Comparison of ENCODE assay signal across 17 cellular contexts in genomic region chr22:37940698-37941376, GRCh38. TPM values are rescaled to one million over a fixed set of nuclear protein-coding genes. Genes with fewer than 3 reads are reported as not detected.
DNase-seq lines count a peak whose midpoint lies in the region; ATAC-seq, FAIRE-seq and TF ChIP-seq lines count a peak whose summit lies in the region.
"Had no signal": no experiment of that assay in that cellular context is flagged by ENCODE, and none has a peak within 500 bp of the region (broad histone marks: within the 10 kb centered on the region; RNA-seq: fewer than 3 reads in every experiment).

No MANE protein-coding gene starts in this region.

- in situ Hi-C loops in HepG2 (cut with HindIII; ENCODE audit: extremely low pct_ligation_motif_present, low pct_unique_long_range_greater_than_20kb), result no loop called here

- peaks cover 14% of the 10 kb centered on the region for H3K4me1 ChIP-seq in adipocyte (ENCODE audit: control insufficient read depth, insufficient read depth, low read length)
- H3K4me1 ChIP-seq in HepG2 (ENCODE audit: insufficient read depth, low read length), result no peaks in the 10 kb centered on the region
- H3K4me1 ChIP-seq: BE2C had no signal

- DNase-seq in CD14-positive monocyte (ENCODE audit: low spot score), result no peak
- DNase-seq in Kasumi-1 (lab: John Stamatoyannopoulos, UW), result peak; percentile 89 to 93
- no peak for DNase-seq in adipocyte (ENCODE audit: low read depth)
- DNase-seq in HepG2 (ENCODE audit: low spot score), result no peak
- DNase-seq in cerebellar nuclear complex (lab: John Stamatoyannopoulos, UW), result no peak
- DNase-seq in WERI-Rb-1, result no peak
- DNase-seq in NCI-H748 treated with DMSO at 0.1 percent for 48 hours (lab: John Stamatoyannopoulos, UW), result no peak
- DNase-seq: activated CD4-positive, alpha-beta T cell treated with anti-CD3 and anti-CD28 coated beads, Interleukin-2, amount 50 U/mL, for 1 hour; BE2C; effector CD4-positive, alpha-beta T cell; NCI-H1092; NCI-H446 treated with DMSO at 0.1 percent for 48 hours had no signal

- no peaks in the 10 kb centered on the region for H3K27me3 ChIP-seq in adipocyte (replicated peaks; ENCODE audit: control insufficient read depth, insufficient read depth, low read length)
- no peaks in the 10 kb centered on the region for H3K27me3 ChIP-seq in HepG2 (ENCODE audit: control insufficient read depth in 1 of 2, insufficient read depth in 2 of 2, low read length in 2 of 2)
- no peaks in the 10 kb centered on the region for H3K27me3 ChIP-seq in WERI-Rb-1 (ENCODE audit: insufficient read depth, low read depth, severe bottlenecking)
- H3K27me3 ChIP-seq: BE2C had no signal

- no peak for TF ChIP-seq EP300 in HepG2 (IDR thresholded peaks at IDR 0.05; ENCODE audit: low read depth in 2 of 2, low read length in 2 of 2)
- no peak for TF ChIP-seq EP300 in HepG2 (CRISPR knock-in tag; IDR thresholded peaks at IDR 0.05; ENCODE audit: borderline replicate concordance)

- intact Hi-C loops in CD14-positive monocyte (cut with micrococcal nuclease) (no loop called here), HepG2 (cut with micrococcal nuclease; ENCODE audit: unreplicated experiment) (no loop called here)

- H3K27ac ChIP-seq in HepG2 (ENCODE audit: extremely low read length, insufficient read depth, low read length), result no peak overlapping the region
- H3K27ac ChIP-seq in WERI-Rb-1, result no peak overlapping the region

- no peak for TF ChIP-seq POLR2A in HepG2 (IDR thresholded peaks at IDR 0.05; ENCODE audit: insufficient read depth in 1 of 2, low read depth in 2 of 2, low read length in 2 of 2)

- H3K9ac ChIP-seq in adipocyte (ENCODE audit: low read length), result peak overlapping the region; percentile 26
- no peak overlapping the region for H3K9ac ChIP-seq in HepG2 (ENCODE audit: insufficient read depth, low read depth, low read length)

- H4K20me1 ChIP-seq in HepG2 (ENCODE audit: insufficient read depth, low read length), result no peaks in the 10 kb centered on the region

- H3K4me1 Mint-ChIP-seq in CD14-positive monocyte, result peaks cover 7% of the 10 kb centered on the region

- 97% methylated on average over 8 of the region's 12 CpGs for WGBS in HepG2 (ENCODE audit: low lambda C conversion rate)

- H3K9me3 Mint-ChIP-seq in CD14-positive monocyte, result no peaks in the 10 kb centered on the region
- H3K9me3 Mint-ChIP-seq: type B pancreatic cell had no signal

- H3K9me3 ChIP-seq in adipocyte (ENCODE audit: control insufficient read depth, low read length) (no peaks in the 10 kb centered on the region), HepG2 (ENCODE audit: low read length) (no peaks in the 10 kb centered on the region), WERI-Rb-1 (ENCODE audit: severe bottlenecking) (no peaks in the 10 kb centered on the region)
- H3K9me3 ChIP-seq: BE2C had no signal

- CTCF ChIA-PET in HepG2 (lab: Yijun Ruan, JAX; ENCODE audit: low intra/inter-chr PET ratio, low total read pairs), result no interaction called here

- H3K4me3 ChIP-seq in adipocyte (ENCODE audit: low read length), result no peak overlapping the region
- no peak overlapping the region for H3K4me3 ChIP-seq in HepG2 (replicated peaks in 1 of 3; ENCODE audit: insufficient read depth in 1 of 3, low read depth in 2 of 3, low read length in 3 of 3)
- no peak overlapping the region for H3K4me3 ChIP-seq in WERI-Rb-1 (ENCODE audit: low read depth, low read length)

- peak overlapping the region; percentile 34 to 79 (median 55) for H3K27ac Mint-ChIP-seq in CD14-positive monocyte
- H3K27ac Mint-ChIP-seq: type B pancreatic cell had no signal

- H3K4me2 ChIP-seq in HepG2 (ENCODE audit: low read depth, low read length), result no peak overlapping the region

- H2AFZ ChIP-seq in HepG2 (ENCODE audit: low read length), result no peak overlapping the region

- peak; percentile 16; the same call in 1 of the 3 replicates for ATAC-seq in HepG2
- ATAC-seq in HG03159 (IDR thresholded peaks at IDR 0.05; ENCODE audit: unreplicated experiment), result no peak

- no peak for FAIRE-seq in HepG2 (lab: Jason Lieb, UNC)
- FAIRE-seq: HTR-8/SVneo, RCC 7860 had no signal

- peaks cover 25 to 48% of the 10 kb centered on the region in 2 donors for H3K36me3 Mint-ChIP-seq in CD14-positive monocyte

- peaks cover 0 to 2% (median 0%) of the 10 kb centered on the region in 3 donors for H3K27me3 Mint-ChIP-seq in CD14-positive monocyte (ENCODE audit: low read depth in 3 of 3)
- H3K27me3 Mint-ChIP-seq: type B pancreatic cell had no signal

- H3K36me3 ChIP-seq in adipocyte (ENCODE audit: control insufficient read depth, insufficient read depth, low read length, severe bottlenecking) (peaks cover 69% of the 10 kb centered on the region), HepG2 (replicated peaks in 1 of 2; ENCODE audit: control insufficient read depth in 1 of 2, insufficient read depth in 2 of 2, low read length in 2 of 2) (peaks cover 5 to 22% of the 10 kb centered on the region in 2 experiments; a peak in 3 of 5 replicates), WERI-Rb-1 (peaks cover 11% of the 10 kb centered on the region)
- H3K36me3 ChIP-seq: BE2C had no signal

- H3K79me2 ChIP-seq in HepG2 (ENCODE audit: insufficient read depth, low read length), result no peaks in the 10 kb centered on the region

- POLR2A ChIA-PET in HepG2 (lab: Yijun Ruan, JAX), result no interaction called here

- H3K4me3 Mint-ChIP-seq in CD14-positive monocyte, result no peak overlapping the region
- H3K4me3 Mint-ChIP-seq: type B pancreatic cell had no signal

- BruUV-seq in HepG2 (replicated peaks; lab: Mats Ljungman, UMichigan), result no TSS peak

- TF ChIP-seq RAD21 in HepG2 (CRISPR knock-in tag; IDR thresholded peaks at IDR 0.05), result no peak

- no peak for TF ChIP-seq CTCF in CD14-positive monocyte (IDR thresholded peaks at IDR 0.05)
- TF ChIP-seq CTCF in HepG2 (CRISPR knock-in tag; IDR thresholded peaks at IDR 0.05), result no peak
- no peak for TF ChIP-seq CTCF in WERI-Rb-1 (IDR thresholded peaks at IDR 0.05; ENCODE audit: low read depth, low read length)

RNA-seq across cellular contexts. Expression of gene C22orf23, which starts 12.6 kb away (rescaled TPM):
- polyA plus RNA-seq in CD14-positive monocyte (not detected), HepG2 (2011; rRNA removed) (0.21 and 0.24 TPM in 2 replicates)
- 0.24 and 0.32 TPM in 2 replicates for total RNA-seq in HepG2 (2016; rRNA removed; fragmentation: Illumina TruSeq; extraction: Trizol)
- total RNA-seq in HepG2 (2016; cell fraction: cytosol; rRNA removed; fragmentation: Illumina TruSeq; extraction: Trizol; ENCODE audit: low read depth), result 0.40 and 0.44 TPM in 2 replicates
- 0.22 and 0.28 TPM in 2 replicates for total RNA-seq in HepG2 (2016; cell fraction: insoluble cytoplasmic fraction; rRNA removed; fragmentation: Illumina TruSeq; extraction: Trizol)
- total RNA-seq in HepG2 (2016; cell fraction: membrane; rRNA removed; fragmentation: Illumina TruSeq; extraction: Trizol), result 0.68 and 1.1 TPM in 2 replicates
- 0.50 TPM in 2 replicates for total RNA-seq in HepG2 (2016; cell fraction: nucleus; rRNA removed; fragmentation: Illumina TruSeq; extraction: Trizol)
- 0.13 and 0.25 TPM in 2 replicates for polyA plus RNA-seq in HepG2 (2011; cell fraction: cytosol; rRNA removed)
- polyA plus RNA-seq in HepG2 (2011; cell fraction: nucleus; rRNA removed), result 0.34 and 0.45 TPM in 2 replicates
- polyA plus RNA-seq in HepG2 (2012), result 0.21 and 0.31 TPM in 2 replicates
- polyA plus RNA-seq in HepG2 (2016; cell fraction: cytosol; fragmentation: Illumina TruSeq; extraction: Trizol; ENCODE audit: low read depth), result 0.36 and 0.62 TPM in 2 replicates
- polyA plus RNA-seq in HepG2 (2016; cell fraction: insoluble cytoplasmic fraction; fragmentation: Illumina TruSeq; extraction: Trizol; ENCODE audit: low read depth), result 0.39 and 0.41 TPM in 2 replicates
- polyA plus RNA-seq in HepG2 (2016; cell fraction: membrane; fragmentation: Illumina TruSeq; extraction: Trizol; ENCODE audit: low read depth), result 0.43 and 0.85 TPM in 2 replicates
- polyA plus RNA-seq in HepG2 (2016; cell fraction: nucleus; fragmentation: Illumina TruSeq; extraction: Trizol; ENCODE audit: insufficient read depth, low read depth), result 0.55 TPM in 1 of 2 replicates, not detected in the other
- 0.21 and 0.34 TPM in 2 replicates for polyA minus RNA-seq in HepG2 (2011; rRNA and poly(A)+ RNA removed; ENCODE audit: low replicate concordance)
- not detected in 2 replicates for polyA minus RNA-seq in HepG2 (2011; cell fraction: cytosol; rRNA and poly(A)+ RNA removed)
- polyA minus RNA-seq in HepG2 (2011; cell fraction: nucleus; rRNA and poly(A)+ RNA removed), result 0.77 TPM in 1 of 2 replicates, not detected in the other

RNA-seq across cellular contexts. Expression of gene POLR2F, which starts 12.7 kb away (rescaled TPM):
- 100 to 1,000 TPM; 143 to 182 TPM for polyA plus RNA-seq in CD14-positive monocyte
- 135 and 147 TPM in 2 replicates for total RNA-seq in HepG2 (2016; rRNA removed; fragmentation: Illumina TruSeq; extraction: Trizol)
- 107 and 130 TPM in 2 replicates for total RNA-seq in HepG2 (2016; cell fraction: cytosol; rRNA removed; fragmentation: Illumina TruSeq; extraction: Trizol; ENCODE audit: low read depth)
- total RNA-seq in HepG2 (2016; cell fraction: insoluble cytoplasmic fraction; rRNA removed; fragmentation: Illumina TruSeq; extraction: Trizol), result 141 and 150 TPM in 2 replicates
- total RNA-seq in HepG2 (2016; cell fraction: membrane; rRNA removed; fragmentation: Illumina TruSeq; extraction: Trizol), result 184 and 188 TPM in 2 replicates
- 49.0 and 50.7 TPM in 2 replicates for total RNA-seq in HepG2 (2016; cell fraction: nucleus; rRNA removed; fragmentation: Illumina TruSeq; extraction: Trizol)
- 136 and 158 TPM in 2 replicates for polyA plus RNA-seq in HepG2 (2011; rRNA removed)
- polyA plus RNA-seq in HepG2 (2011; cell fraction: cytosol; rRNA removed), result 155 and 221 TPM in 2 replicates
- polyA plus RNA-seq in HepG2 (2011; cell fraction: nucleus; rRNA removed), result 72.1 and 83.3 TPM in 2 replicates
- polyA plus RNA-seq in HepG2 (2012), result 135 and 152 TPM in 2 replicates
- 196 and 219 TPM in 2 replicates for polyA plus RNA-seq in HepG2 (2016; cell fraction: cytosol; fragmentation: Illumina TruSeq; extraction: Trizol; ENCODE audit: low read depth)
- 220 TPM in 2 replicates for polyA plus RNA-seq in HepG2 (2016; cell fraction: insoluble cytoplasmic fraction; fragmentation: Illumina TruSeq; extraction: Trizol; ENCODE audit: low read depth)
- 238 and 251 TPM in 2 replicates for polyA plus RNA-seq in HepG2 (2016; cell fraction: membrane; fragmentation: Illumina TruSeq; extraction: Trizol; ENCODE audit: low read depth)
- polyA plus RNA-seq in HepG2 (2016; cell fraction: nucleus; fragmentation: Illumina TruSeq; extraction: Trizol; ENCODE audit: insufficient read depth, low read depth), result 117 and 120 TPM in 2 replicates
- 30.1 and 40.6 TPM in 2 replicates for polyA minus RNA-seq in HepG2 (2011; rRNA and poly(A)+ RNA removed; ENCODE audit: low replicate concordance)
- 33.1 TPM in 2 replicates for polyA minus RNA-seq in HepG2 (2011; cell fraction: cytosol; rRNA and poly(A)+ RNA removed)
- 14.9 and 15.7 TPM in 2 replicates for polyA minus RNA-seq in HepG2 (2011; cell fraction: nucleus; rRNA and poly(A)+ RNA removed)

RNA-seq across cellular contexts. Expression of gene MICALL1, which starts 34.7 kb away (rescaled TPM):
- polyA plus RNA-seq in CD14-positive monocyte (1 to 10 TPM in 1 of 2 donors, under 1 TPM in 1; 0.51 to 1.3 TPM), HepG2 (2011; rRNA removed) (7.6 and 10.2 TPM in 2 replicates)
- total RNA-seq in HepG2 (2016; rRNA removed; fragmentation: Illumina TruSeq; extraction: Trizol), result 10.2 and 10.6 TPM in 2 replicates
- total RNA-seq in HepG2 (2016; cell fraction: cytosol; rRNA removed; fragmentation: Illumina TruSeq; extraction: Trizol; ENCODE audit: low read depth), result 3.4 and 3.8 TPM in 2 replicates
- 9.0 and 10.7 TPM in 2 replicates for total RNA-seq in HepG2 (2016; cell fraction: insoluble cytoplasmic fraction; rRNA removed; fragmentation: Illumina TruSeq; extraction: Trizol)
- 13.1 and 14.5 TPM in 2 replicates for total RNA-seq in HepG2 (2016; cell fraction: membrane; rRNA removed; fragmentation: Illumina TruSeq; extraction: Trizol)
- total RNA-seq in HepG2 (2016; cell fraction: nucleus; rRNA removed; fragmentation: Illumina TruSeq; extraction: Trizol), result 7.8 and 8.7 TPM in 2 replicates
- 6.7 and 7.5 TPM in 2 replicates for polyA plus RNA-seq in HepG2 (2011; cell fraction: cytosol; rRNA removed)
- 20.3 and 21.4 TPM in 2 replicates for polyA plus RNA-seq in HepG2 (2011; cell fraction: nucleus; rRNA removed)
- 6.6 and 10.9 TPM in 2 replicates for polyA plus RNA-seq in HepG2 (2012)
- polyA plus RNA-seq in HepG2 (2016; cell fraction: cytosol; fragmentation: Illumina TruSeq; extraction: Trizol; ENCODE audit: low read depth), result 4.2 and 4.5 TPM in 2 replicates
- 11.5 and 15.1 TPM in 2 replicates for polyA plus RNA-seq in HepG2 (2016; cell fraction: insoluble cytoplasmic fraction; fragmentation: Illumina TruSeq; extraction: Trizol; ENCODE audit: low read depth)
- 12.2 and 15.3 TPM in 2 replicates for polyA plus RNA-seq in HepG2 (2016; cell fraction: membrane; fragmentation: Illumina TruSeq; extraction: Trizol; ENCODE audit: low read depth)
- 14.0 and 21.3 TPM in 2 replicates for polyA plus RNA-seq in HepG2 (2016; cell fraction: nucleus; fragmentation: Illumina TruSeq; extraction: Trizol; ENCODE audit: insufficient read depth, low read depth)
- polyA minus RNA-seq in HepG2 (2011; rRNA and poly(A)+ RNA removed; ENCODE audit: low replicate concordance), result 20.1 and 35.6 TPM in 2 replicates
- polyA minus RNA-seq in HepG2 (2011; cell fraction: cytosol; rRNA and poly(A)+ RNA removed), result 11.8 and 17.0 TPM in 2 replicates
- 8.9 and 10.7 TPM in 2 replicates for polyA minus RNA-seq in HepG2 (2011; cell fraction: nucleus; rRNA and poly(A)+ RNA removed)

RNA-seq across cellular contexts. Expression of gene SOX10, which starts 43.5 kb away (rescaled TPM):
- polyA plus RNA-seq in CD14-positive monocyte (not detected), HepG2 (2011; rRNA removed) (not detected in 2 replicates)
- not detected in 2 replicates for total RNA-seq in HepG2 (2016; rRNA removed; fragmentation: Illumina TruSeq; extraction: Trizol)
- total RNA-seq in HepG2 (2016; cell fraction: cytosol; rRNA removed; fragmentation: Illumina TruSeq; extraction: Trizol; ENCODE audit: low read depth), result not detected in 2 replicates
- not detected in 2 replicates for total RNA-seq in HepG2 (2016; cell fraction: insoluble cytoplasmic fraction; rRNA removed; fragmentation: Illumina TruSeq; extraction: Trizol)
- total RNA-seq in HepG2 (2016; cell fraction: membrane; rRNA removed; fragmentation: Illumina TruSeq; extraction: Trizol), result not detected in 2 replicates
- total RNA-seq in HepG2 (2016; cell fraction: nucleus; rRNA removed; fragmentation: Illumina TruSeq; extraction: Trizol), result not detected in 2 replicates
- not detected in 2 replicates for polyA plus RNA-seq in HepG2 (2011; cell fraction: cytosol; rRNA removed)
- not detected in 2 replicates for polyA plus RNA-seq in HepG2 (2011; cell fraction: nucleus; rRNA removed)
- 0.04 TPM in 1 of 2 replicates, not detected in the other for polyA plus RNA-seq in HepG2 (2012)
- polyA plus RNA-seq in HepG2 (2016; cell fraction: cytosol; fragmentation: Illumina TruSeq; extraction: Trizol; ENCODE audit: low read depth), result not detected in 2 replicates
- polyA plus RNA-seq in HepG2 (2016; cell fraction: insoluble cytoplasmic fraction; fragmentation: Illumina TruSeq; extraction: Trizol; ENCODE audit: low read depth), result not detected in 2 replicates
- not detected in 2 replicates for polyA plus RNA-seq in HepG2 (2016; cell fraction: membrane; fragmentation: Illumina TruSeq; extraction: Trizol; ENCODE audit: low read depth)
- not detected in 2 replicates for polyA plus RNA-seq in HepG2 (2016; cell fraction: nucleus; fragmentation: Illumina TruSeq; extraction: Trizol; ENCODE audit: insufficient read depth, low read depth)
- not detected in 2 replicates for polyA minus RNA-seq in HepG2 (2011; rRNA and poly(A)+ RNA removed; ENCODE audit: low replicate concordance)
- polyA minus RNA-seq in HepG2 (2011; cell fraction: cytosol; rRNA and poly(A)+ RNA removed), result not detected in 2 replicates
- polyA minus RNA-seq in HepG2 (2011; cell fraction: nucleus; rRNA and poly(A)+ RNA removed), result not detected in 2 replicates
- total RNA-seq: glomerular endothelial cell had no signal

Comparison
In these comparisons a context has a peak if more than half of its experiments do, and no peak if none do; other contexts are left out.
1. DNase-seq: peak in Kasumi-1 (2 of 2); none in CD14-positive monocyte (single experiment), adipocyte (single experiment), HepG2 (single experiment), cerebellar nuclear complex (0 of 2), WERI-Rb-1 (single experiment) and NCI-H748 treated with DMSO at 0.1 percent for 48 hours (single experiment).